ENCODE assay signal across 19 cellular contexts in the genomic region with DNA sequence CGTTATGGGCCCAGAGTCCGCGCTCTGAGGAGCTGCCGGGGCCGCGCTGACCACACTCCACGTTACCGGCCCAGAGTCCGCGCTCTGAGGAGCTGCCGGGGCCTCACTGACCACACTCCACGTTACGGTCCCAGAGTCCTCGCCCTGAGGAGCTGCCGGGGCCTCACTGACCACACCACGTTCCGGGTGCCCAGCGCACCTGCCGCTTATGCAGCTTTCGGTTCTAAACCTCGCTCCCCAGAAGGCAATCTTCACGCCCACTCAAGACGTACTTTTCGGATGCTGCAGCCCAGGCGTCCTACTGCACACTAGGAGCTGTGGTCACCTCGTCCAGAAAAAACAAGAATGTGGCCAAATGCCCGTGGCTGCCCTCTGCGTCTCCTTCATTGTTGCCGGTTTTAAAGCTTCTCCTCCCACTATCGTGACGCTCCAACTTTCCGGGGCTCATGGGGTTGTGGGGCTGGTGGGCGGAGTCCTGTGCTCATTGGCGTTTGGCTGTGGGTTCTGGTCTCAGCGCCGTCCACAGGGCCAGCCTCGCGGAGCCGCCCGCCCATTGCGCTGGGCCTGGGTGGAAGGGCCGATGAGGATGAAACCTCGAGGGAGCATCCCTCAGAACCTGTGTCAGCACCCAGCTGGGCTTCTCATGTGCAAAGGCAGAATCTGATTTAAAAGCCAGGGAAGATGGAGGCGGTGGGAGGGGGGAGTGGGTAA. TPM values are rescaled to one million over a fixed set of nuclear protein-coding genes. Genes with fewer than 3 reads are reported as not detected.
A peak's percentile ranks its signal among the peaks of the same experiment; 100 is the strongest.
DNase-seq lines count a peak whose midpoint lies in the region; TF ChIP-seq lines count a peak whose summit lies in the region.
"Had no signal": no experiment of that assay in that cellular context is flagged by ENCODE, and none has a peak within 500 bp of the region (broad histone marks: within the 10 kb centered on the region; RNA-seq: fewer than 3 reads in every experiment).

No MANE protein-coding gene starts in this region.

- H3K9me3 ChIP-seq in spleen, result no peaks in the 10 kb centered on the region
- H3K9me3 ChIP-seq: BLaER1 had no signal

- peaks cover 34% of the 10 kb centered on the region for H3K27me3 Mint-ChIP-seq in chondrocyte (ENCODE audit: low read depth)
- peaks cover 10% of the 10 kb centered on the region for H3K27me3 Mint-ChIP-seq in activated T-helper 2 cell treated with anti-CD3 and anti-CD28 coated beads, Interferon-gamma antibody, Interleukin-2, Interleukin-4, amounts not matched to agents 10 μg/mL and 5 μg/mL and 100 μg/mL, durations not matched to agents 14 hours and 24 hours and 36 hours (ENCODE audit: low read depth)

- no peak overlapping the region for H3K27ac ChIP-seq in spleen
- H3K27ac ChIP-seq: BLaER1, HL-60 had no signal

- intact Hi-C loops in spleen (cut with DNase I; ENCODE audit: low total_unique reads), result no loop called here
- intact Hi-C loops in activated T-helper 2 cell treated with anti-CD3 and anti-CD28 coated beads, Interferon-gamma antibody, Interleukin-2, Interleukin-4, amounts not matched to agents 10 μg/mL and 5 μg/mL and 100 μg/mL, durations not matched to agents 14 hours and 24 hours and 36 hours (cut with micrococcal nuclease), result no loop called here

- H3K27me3 ChIP-seq in spleen (replicated peaks in 1 of 7), result peaks cover 0 to 11% (median 0%) of the 10 kb centered on the region in 7 donors

- no peaks in the 10 kb centered on the region for H3K36me3 ChIP-seq in spleen
- H3K36me3 ChIP-seq: BLaER1 had no signal

- no peak overlapping the region for H3K27ac Mint-ChIP-seq in chondrocyte (ENCODE audit: unreplicated experiment)
- H3K27ac Mint-ChIP-seq in activated T-helper 2 cell treated with anti-CD3 and anti-CD28 coated beads, Interferon-gamma antibody, Interleukin-2, Interleukin-4, amounts not matched to agents 10 μg/mL and 5 μg/mL and 100 μg/mL, durations not matched to agents 14 hours and 24 hours and 36 hours, result no peak overlapping the region
- H3K27ac Mint-ChIP-seq: CD4-positive, alpha-beta memory T cell; GM23338 had no signal

- DNase-seq in D341Med (ENCODE audit: low spot score) (peak; percentile 28), chondrocyte (ENCODE audit: low spot score) (peak; percentile 58), mesenteric fat pad (ENCODE audit: low spot score) (peak; percentile 68), spleen (peak; percentile 53), inferior parietal cortex (ENCODE audit: extremely low spot score) (no peak), RPMI8226 (no peak)
- no peak for DNase-seq in activated T-helper 2 cell treated with anti-CD3 and anti-CD28 coated beads, Interferon-gamma antibody, Interleukin-2, Interleukin-4, amounts not matched to agents 10 μg/mL and 5 μg/mL and 100 μg/mL, durations not matched to agents 14 hours and 24 hours and 36 hours (ENCODE audit: low spot score)
- DNase-seq in stimulated activated naive CD4-positive, alpha-beta T cell (lab: John Stamatoyannopoulos, UW), result no peak
- DNase-seq: 8988T; CD4-positive, alpha-beta memory T cell; DMS79 treated with DMSO at 0.1 percent for 48 hours; GF-D8; H9 had no signal

- H3K4me3 ChIP-seq in spleen, result no peak overlapping the region
- H3K4me3 ChIP-seq: BLaER1, GM23338 had no signal

- 90 to 96% (median 94%) methylated on average over 36 to 44 of the region's 44 CpGs for WGBS in spleen, 5 donors

- TF ChIP-seq POLR2A in spleen (IDR thresholded peaks at IDR 0.05), result no peak

- TF ChIP-seq CTCF in chondrocyte (IDR thresholded peaks at IDR 0.05), result no peak
- no peak for TF ChIP-seq CTCF in spleen (IDR thresholded peaks at IDR 0.05 in 8 of 11, conservative IDR thresholded peaks at IDR 0.05 in 3 of 11)

- no peaks in the 10 kb centered on the region for H3K4me1 Mint-ChIP-seq in chondrocyte (ENCODE audit: low read depth)
- H3K4me1 Mint-ChIP-seq in activated T-helper 2 cell treated with anti-CD3 and anti-CD28 coated beads, Interferon-gamma antibody, Interleukin-2, Interleukin-4, amounts not matched to agents 10 μg/mL and 5 μg/mL and 100 μg/mL, durations not matched to agents 14 hours and 24 hours and 36 hours (ENCODE audit: low read depth), result no peaks in the 10 kb centered on the region
- H3K4me1 Mint-ChIP-seq: GM23338 had no signal

- no peak overlapping the region for H3K4me3 Mint-ChIP-seq in chondrocyte (ENCODE audit: unreplicated experiment)
- H3K4me3 Mint-ChIP-seq in activated T-helper 2 cell treated with anti-CD3 and anti-CD28 coated beads, Interferon-gamma antibody, Interleukin-2, Interleukin-4, amounts not matched to agents 10 μg/mL and 5 μg/mL and 100 μg/mL, durations not matched to agents 14 hours and 24 hours and 36 hours (ENCODE audit: low read depth), result no peak overlapping the region
- H3K4me3 Mint-ChIP-seq: CD14-positive monocyte; CD4-positive, alpha-beta memory T cell; GM23338; H9 had no signal

- peaks cover 0 to 5% (median 0%) of the 10 kb centered on the region in 6 donors for H3K4me1 ChIP-seq in spleen

- H3K9me3 Mint-ChIP-seq in chondrocyte (ENCODE audit: low read depth), result peaks cover 15% of the 10 kb centered on the region
- no peaks in the 10 kb centered on the region for H3K9me3 Mint-ChIP-seq in activated T-helper 2 cell treated with anti-CD3 and anti-CD28 coated beads, Interferon-gamma antibody, Interleukin-2, Interleukin-4, amounts not matched to agents 10 μg/mL and 5 μg/mL and 100 μg/mL, durations not matched to agents 14 hours and 24 hours and 36 hours
- H3K9me3 Mint-ChIP-seq: GM23338, H9 had no signal

- H3K36me3 Mint-ChIP-seq in chondrocyte (ENCODE audit: low read depth), result no peaks in the 10 kb centered on the region
- H3K36me3 Mint-ChIP-seq in activated T-helper 2 cell treated with anti-CD3 and anti-CD28 coated beads, Interferon-gamma antibody, Interleukin-2, Interleukin-4, amounts not matched to agents 10 μg/mL and 5 μg/mL and 100 μg/mL, durations not matched to agents 14 hours and 24 hours and 36 hours (ENCODE audit: low read depth), result no peaks in the 10 kb centered on the region
- H3K36me3 Mint-ChIP-seq: CD14-positive monocyte; CD4-positive, alpha-beta memory T cell had no signal

RNA-seq across cellular contexts. Expression of a gene that starts 11.9 kb away (rescaled TPM):
- total RNA-seq in chondrocyte (not detected in 3 replicates), mesenteric fat pad (0.51 TPM), spleen (1 to 10 TPM in 3 of 7 donors, under 1 TPM in 3, not detected in 1; 0.17 to 3.2 (median 1.1) TPM)
- polyA plus RNA-seq in spleen, result under 1 TPM; 0.15 to 0.38 (median 0.22) TPM
- total RNA-seq in activated T-helper 2 cell treated with anti-CD3 and anti-CD28 coated beads, Interferon-gamma antibody, Interleukin-2, Interleukin-4, amounts not matched to agents 10 μg/mL and 5 μg/mL and 100 μg/mL, durations not matched to agents 14 hours and 24 hours and 36 hours, result not detected in 2 replicates
- total RNA-seq: A673; CD4-positive, alpha-beta memory T cell; HT1080 had no signal
- polyA plus RNA-seq: CD14-positive monocyte; CD4-positive, alpha-beta memory T cell had no signal

Comparison
In these comparisons a context has a peak if more than half of its experiments do, and no peak if none do; other contexts are left out.
1. DNase-seq: peak in D341Med (single experiment), chondrocyte (single experiment), mesenteric fat pad (single experiment) and spleen (single experiment); none in activated T-helper 2 cell treated with anti-CD3 and anti-CD28 coated beads, Interferon-gamma antibody, Interleukin-2, Interleukin-4, amounts not matched to agents 10 μg/mL and 5 μg/mL and 100 μg/mL, durations not matched to agents 14 hours and 24 hours and 36 hours (single experiment), inferior parietal cortex (single experiment), RPMI8226 (single experiment) and stimulated activated naive CD4-positive, alpha-beta T cell (0 of 6).